8 cellular contexts compared by ENCODE assay signal in the genomic region with DNA sequence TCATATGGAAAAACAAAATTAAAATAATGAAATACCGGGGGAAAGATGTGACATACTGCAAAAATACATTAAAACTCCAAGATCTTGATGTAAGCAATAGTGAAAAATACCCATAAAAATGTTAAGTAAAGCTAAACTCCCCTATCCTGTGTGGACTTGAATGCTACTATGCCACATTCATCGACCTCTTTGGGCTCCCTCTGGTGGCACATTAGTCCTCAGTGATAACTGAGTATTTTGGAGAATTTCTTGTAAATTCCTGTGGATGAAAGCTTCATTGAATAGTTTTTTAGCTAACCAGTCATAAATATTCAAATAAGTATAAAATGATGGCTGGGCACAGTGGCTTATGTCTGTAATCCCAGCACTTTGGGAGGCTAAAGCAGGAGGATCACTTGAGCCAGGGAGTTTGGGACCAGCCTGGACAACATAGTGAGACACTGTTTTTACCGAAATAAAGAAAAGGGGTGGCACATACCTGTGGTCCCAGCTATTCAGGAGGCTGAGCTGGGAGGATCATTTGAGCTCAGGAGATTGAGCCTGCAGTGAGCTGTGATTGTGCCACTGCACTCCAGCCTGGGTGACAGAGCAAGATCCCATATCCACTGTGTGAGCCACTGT. TPM values are rescaled to one million over a fixed set of nuclear protein-coding genes. Genes with fewer than 3 reads are reported as not detected.
DNase-seq lines count a peak whose midpoint lies in the region; ATAC-seq and TF ChIP-seq lines count a peak whose summit lies in the region.

No MANE protein-coding gene starts in this region.

- ATAC-seq in activated CD8-positive, alpha-beta memory T cell treated with anti-CD3 and anti-CD28 coated beads, Interleukin-2, amount 10 ng/mL, durations not matched to agents 7 days and 5 days: peak; percentile 84
- ATAC-seq in T-cell (replicated peaks in 1 of 4): peak; percentile 77 to 91 (median 84)
- peak; percentile 80 for ATAC-seq in stimulated activated effector memory CD8-positive, alpha-beta T cell treated with anti-CD3 and anti-CD28 coated beads, Interleukin-12 subunit alpha, Interleukin-12 subunit beta, amount 100 ng/mL, for 72 hours

- H3K4me1 Mint-ChIP-seq in activated CD8-positive, alpha-beta memory T cell treated with anti-CD3 and anti-CD28 coated beads, Interleukin-2, amount 10 ng/mL, durations not matched to agents 7 days and 5 days: peaks cover 9% of the 10 kb centered on the region
- H3K4me1 Mint-ChIP-seq in T-cell: peaks cover 4 to 9% (median 4%) of the 10 kb centered on the region in 3 donors
- peaks cover 9% of the 10 kb centered on the region for H3K4me1 Mint-ChIP-seq in brain
- H3K4me1 Mint-ChIP-seq in stimulated activated effector memory CD8-positive, alpha-beta T cell treated with anti-CD3 and anti-CD28 coated beads, Interleukin-12 subunit alpha, Interleukin-12 subunit beta, amount 100 ng/mL, for 72 hours: no peaks in the 10 kb centered on the region

- H3K27me3 ChIP-seq in HL-60 (ENCODE audit: insufficient read depth, poor library complexity, severe bottlenecking): no peaks in the 10 kb centered on the region

- TF ChIP-seq CTCF in HL-60 (IDR thresholded peaks at IDR 0.05; ENCODE audit: insufficient read depth, low read length) (peak; percentile 17), brain (conservative IDR thresholded peaks at IDR 0.05) (peak; percentile 55 to 64)

- H3K27ac Mint-ChIP-seq in activated CD8-positive, alpha-beta memory T cell treated with anti-CD3 and anti-CD28 coated beads, Interleukin-2, amount 10 ng/mL, durations not matched to agents 7 days and 5 days: no peak overlapping the region
- H3K27ac Mint-ChIP-seq in T-cell (no peak overlapping the region), brain (peak overlapping the region in 1 of 5 experiments; percentile 8)
- H3K27ac Mint-ChIP-seq in stimulated activated effector memory CD8-positive, alpha-beta T cell treated with anti-CD3 and anti-CD28 coated beads, Interleukin-12 subunit alpha, Interleukin-12 subunit beta, amount 100 ng/mL, for 72 hours: no peak overlapping the region

- H3K4me3 Mint-ChIP-seq in activated CD8-positive, alpha-beta memory T cell treated with anti-CD3 and anti-CD28 coated beads, Interleukin-2, amount 10 ng/mL, durations not matched to agents 7 days and 5 days: no peak overlapping the region
- no peak overlapping the region for H3K4me3 Mint-ChIP-seq in T-cell
- H3K4me3 Mint-ChIP-seq in brain: no peak overlapping the region
- no peak overlapping the region for H3K4me3 Mint-ChIP-seq in stimulated activated effector memory CD8-positive, alpha-beta T cell treated with anti-CD3 and anti-CD28 coated beads, Interleukin-12 subunit alpha, Interleukin-12 subunit beta, amount 100 ng/mL, for 72 hours

- no peaks in the 10 kb centered on the region for H3K9me3 Mint-ChIP-seq in activated CD8-positive, alpha-beta memory T cell treated with anti-CD3 and anti-CD28 coated beads, Interleukin-2, amount 10 ng/mL, durations not matched to agents 7 days and 5 days (ENCODE audit: low read depth)
- H3K9me3 Mint-ChIP-seq in T-cell (no peaks in the 10 kb centered on the region), brain (peaks cover 0 to 3% (median 0%) of the 10 kb centered on the region in 5 experiments)
- H3K9me3 Mint-ChIP-seq in stimulated activated effector memory CD8-positive, alpha-beta T cell treated with anti-CD3 and anti-CD28 coated beads, Interleukin-12 subunit alpha, Interleukin-12 subunit beta, amount 100 ng/mL, for 72 hours: no peaks in the 10 kb centered on the region

- H3K27ac ChIP-seq in HL-60 (replicated peaks): no peak overlapping the region

- H3K27me3 Mint-ChIP-seq in activated CD8-positive, alpha-beta memory T cell treated with anti-CD3 and anti-CD28 coated beads, Interleukin-2, amount 10 ng/mL, durations not matched to agents 7 days and 5 days: no peaks in the 10 kb centered on the region
- no peaks in the 10 kb centered on the region for H3K27me3 Mint-ChIP-seq in T-cell
- H3K27me3 Mint-ChIP-seq in brain: peaks cover 4% of the 10 kb centered on the region

- DNase-seq in activated CD8-positive, alpha-beta memory T cell treated with anti-CD3 and anti-CD28 coated beads, Interleukin-2, amount 10 ng/mL, durations not matched to agents 7 days and 5 days: peak; percentile 67
- no peak for DNase-seq in activated CD8-positive, alpha-beta memory T cell treated with anti-CD3 and anti-CD28 coated beads, Interleukin-2, amount 50 U/mL, for 48 hours
- DNase-seq in HL-60 (ENCODE audit: low read depth in 1 of 2, low spot score in 1 of 2) (peak in 1 of 2 experiments; percentile 42), T-cell (peak in 33 of 34 experiments; percentile 15 to 70 (median 53)), kidney glomerular epithelial cell (lab: John Stamatoyannopoulos, UW) (peak; percentile 17), ureter (ENCODE audit: low spot score) (no peak)
- no peak for DNase-seq in stimulated activated effector memory CD8-positive, alpha-beta T cell treated with anti-CD3 and anti-CD28 coated beads, Interleukin-12 subunit alpha, Interleukin-12 subunit beta, amount 100 ng/mL, for 72 hours (ENCODE audit: low spot score in 2 of 2)

- H3K36me3 Mint-ChIP-seq in activated CD8-positive, alpha-beta memory T cell treated with anti-CD3 and anti-CD28 coated beads, Interleukin-2, amount 10 ng/mL, durations not matched to agents 7 days and 5 days: no peaks in the 10 kb centered on the region
- H3K36me3 Mint-ChIP-seq in T-cell (no peaks in the 10 kb centered on the region), brain (no peaks in the 10 kb centered on the region)
- no peaks in the 10 kb centered on the region for H3K36me3 Mint-ChIP-seq in stimulated activated effector memory CD8-positive, alpha-beta T cell treated with anti-CD3 and anti-CD28 coated beads, Interleukin-12 subunit alpha, Interleukin-12 subunit beta, amount 100 ng/mL, for 72 hours

- POLR2A ChIA-PET in T-cell (lab: Charles Lee): interaction anchor here in 1 of 2 donors (0.6 kb wide), 1 partner anchor 334 kb away, joined by 3 read pairs; no protein-coding TSS in a partner anchor

- CTCF ChIA-PET in activated CD8-positive, alpha-beta memory T cell treated with anti-CD3 and anti-CD28 coated beads, Interleukin-2, amount 10 ng/mL, durations not matched to agents 7 days and 5 days (lab: Charles Lee): interaction anchor here (0.6 to 3.8 kb wide), 28 partner anchors 12 to 649 kb away, joined by 3 to 27 read pairs (median 4); a partner anchor contains a TSS
- CTCF ChIA-PET in T-cell (lab: Charles Lee): interaction anchor here (0.5 to 3.0 kb wide), 22 partner anchors 9 to 1926 kb away, joined by 3 to 28 read pairs (median 4); a partner anchor contains a TSS

- H3K4me3 ChIP-seq in HL-60 (replicated peaks; ENCODE audit: insufficient read depth, low read length): no peak overlapping the region

RNA-seq across cellular contexts. Expression of a gene that starts 42.4 kb away (rescaled TPM):
- 10 to 100 TPM; 16.5 to 17.4 TPM for total RNA-seq in activated CD8-positive, alpha-beta memory T cell treated with anti-CD3 and anti-CD28 coated beads, Interleukin-2, amount 10 ng/mL, durations not matched to agents 7 days and 5 days
- total RNA-seq in T-cell: 10 to 100 TPM; 11.4 to 15.1 (median 13.5) TPM
- 6.1 TPM for polyA plus RNA-seq in brain (ENCODE audit: insufficient read depth, low read depth, low replicate concordance)
- 14.5 TPM for total RNA-seq in ureter

Comparison
In these comparisons a context has a peak if more than half of its experiments do, and no peak if none do; other contexts are left out.
1. DNase-seq: peak in activated CD8-positive, alpha-beta memory T cell treated with anti-CD3 and anti-CD28 coated beads, Interleukin-2, amount 10 ng/mL, durations not matched to agents 7 days and 5 days (single experiment), T-cell (33 of 34) and kidney glomerular epithelial cell (single experiment); none in activated CD8-positive, alpha-beta memory T cell treated with anti-CD3 and anti-CD28 coated beads, Interleukin-2, amount 50 U/mL, for 48 hours (single experiment), stimulated activated effector memory CD8-positive, alpha-beta T cell treated with anti-CD3 and anti-CD28 coated beads, Interleukin-12 subunit alpha, Interleukin-12 subunit beta, amount 100 ng/mL, for 72 hours (0 of 2) and ureter (single experiment).
2. Peak in every context shown above with its lines, with median percentiles within 50 percentile points of each other: ATAC-seq.